8 cellular contexts compared by ENCODE assay signal in genomic region chr10:132518572-132519381, GRCh38. TPM values are rescaled to one million over a fixed set of nuclear protein-coding genes. Genes with fewer than 3 reads are reported as not detected.
A peak's percentile ranks its signal among the peaks of the same experiment; 100 is the strongest.
DNase-seq lines count a peak whose midpoint lies in the region; ATAC-seq and TF ChIP-seq lines count a peak whose summit lies in the region.

No MANE protein-coding gene starts in this region.

- no peak for ATAC-seq in GM21423 (IDR thresholded peaks at IDR 0.05; ENCODE audit: unreplicated experiment)
- no peak for ATAC-seq in naive thymus-derived CD4-positive, alpha-beta T cell

- no peak overlapping the region for H3K4me3 ChIP-seq in naive thymus-derived CD4-positive, alpha-beta T cell (ENCODE audit: low read length)

- no peaks in the 10 kb centered on the region for H3K4me1 ChIP-seq in naive thymus-derived CD4-positive, alpha-beta T cell (ENCODE audit: control insufficient read depth in 2 of 2, insufficient read depth in 2 of 2, low read length in 2 of 2)

- peak overlapping the region; percentile 83 for H3K4me3 Mint-ChIP-seq in endothelial cell (ENCODE audit: unreplicated experiment)
- H3K4me3 Mint-ChIP-seq in nephron progenitor cell, result peak overlapping the region; percentile 76
- no peak overlapping the region for H3K4me3 Mint-ChIP-seq in naive thymus-derived CD4-positive, alpha-beta T cell

- intact Hi-C loops in naive thymus-derived CD4-positive, alpha-beta T cell (cut with micrococcal nuclease), result no loop called here

- H3K27me3 Mint-ChIP-seq in endothelial cell (ENCODE audit: unreplicated experiment) (peaks cover 6% of the 10 kb centered on the region), nephron progenitor cell (ENCODE audit: low read depth, poor library complexity) (peaks cover 28% of the 10 kb centered on the region)
- H3K27me3 Mint-ChIP-seq in naive thymus-derived CD4-positive, alpha-beta T cell, result peaks cover 0 to 11% (median 0%) of the 10 kb centered on the region in 5 donors

- H3K36me3 ChIP-seq in naive thymus-derived CD4-positive, alpha-beta T cell (ENCODE audit: control insufficient read depth in 2 of 3, insufficient read depth in 3 of 3, low read length in 3 of 3), result no peaks in the 10 kb centered on the region

- POLR2A ChIA-PET in naive thymus-derived CD4-positive, alpha-beta T cell (lab: Charles Lee), result no interaction called here

- H3K36me3 Mint-ChIP-seq in endothelial cell (ENCODE audit: low read depth, unreplicated experiment), result peaks cover 3% of the 10 kb centered on the region
- H3K36me3 Mint-ChIP-seq in nephron progenitor cell (ENCODE audit: low read depth), result no peaks in the 10 kb centered on the region
- no peaks in the 10 kb centered on the region for H3K36me3 Mint-ChIP-seq in naive thymus-derived CD4-positive, alpha-beta T cell

- H3K9me3 Mint-ChIP-seq in endothelial cell (ENCODE audit: unreplicated experiment) (no peaks in the 10 kb centered on the region), nephron progenitor cell (no peaks in the 10 kb centered on the region)
- H3K9me3 Mint-ChIP-seq in naive thymus-derived CD4-positive, alpha-beta T cell, result no peaks in the 10 kb centered on the region

- TF ChIP-seq CTCF in endothelial cell (IDR thresholded peaks at IDR 0.05; ENCODE audit: unreplicated experiment) (no peak), nephron progenitor cell (IDR thresholded peaks at IDR 0.05) (no peak)

- DNase-seq in DMS53 treated with DMSO at 0.1 percent for 48 hours (lab: John Stamatoyannopoulos, UW; ENCODE audit: unreplicated experiment) (peak; percentile 69), NCI-H146 treated with DMSO at 0.1 percent for 48 hours (lab: John Stamatoyannopoulos, UW; ENCODE audit: unreplicated experiment) (peak; percentile 6), endothelial cell (ENCODE audit: low spot score) (peak; percentile 36), nephron progenitor cell (peak; percentile 60), NOMO-1 (lab: John Stamatoyannopoulos, UW; ENCODE audit: unreplicated experiment in 2 of 2) (no peak)
- no peak for DNase-seq in stimulated activated CD4-positive, alpha-beta T cell treated with anti-CD3 and anti-CD28 coated beads, Interleukin-2, amount 100 ng/mL, for 48 hours
- no peak for DNase-seq in naive thymus-derived CD4-positive, alpha-beta T cell

- no peaks in the 10 kb centered on the region for H3K27me3 ChIP-seq in naive thymus-derived CD4-positive, alpha-beta T cell (ENCODE audit: control insufficient read depth in 2 of 2, insufficient read depth in 2 of 2, low read length in 2 of 2)

- peak overlapping the region; percentile 76 for H3K27ac Mint-ChIP-seq in endothelial cell (ENCODE audit: unreplicated experiment)
- H3K27ac Mint-ChIP-seq in nephron progenitor cell, result no peak overlapping the region
- no peak overlapping the region for H3K27ac Mint-ChIP-seq in naive thymus-derived CD4-positive, alpha-beta T cell

- no peak overlapping the region for H3K27ac ChIP-seq in naive thymus-derived CD4-positive, alpha-beta T cell (ENCODE audit: low read depth, low read length)

- CTCF ChIA-PET in naive thymus-derived CD4-positive, alpha-beta T cell (lab: Charles Lee), result no interaction called here

- H3K9me3 ChIP-seq in naive thymus-derived CD4-positive, alpha-beta T cell (ENCODE audit: control insufficient read depth in 2 of 3, low read length in 3 of 3), result no peaks in the 10 kb centered on the region

- peaks cover 17% of the 10 kb centered on the region for H3K4me1 Mint-ChIP-seq in endothelial cell (ENCODE audit: unreplicated experiment)
- peaks cover 49% of the 10 kb centered on the region for H3K4me1 Mint-ChIP-seq in nephron progenitor cell
- peaks cover 0 to 3% (median 0%) of the 10 kb centered on the region in 7 donors for H3K4me1 Mint-ChIP-seq in naive thymus-derived CD4-positive, alpha-beta T cell

RNA-seq across cellular contexts. Expression of gene INPP5A, which starts 18.8 kb away (rescaled TPM):
- 45.2 TPM for total RNA-seq in endothelial cell (ENCODE audit: unreplicated experiment)
- 10 to 100 TPM; 15.5 to 30.7 (median 28.7) TPM for total RNA-seq in naive thymus-derived CD4-positive, alpha-beta T cell
- 1 to 10 TPM in 1 of 2 donors, under 1 TPM in 1; 0.97 to 2.0 TPM for polyA plus RNA-seq in naive thymus-derived CD4-positive, alpha-beta T cell

Comparison
In these comparisons a context has a peak if more than half of its experiments do, and no peak if none do; other contexts are left out.
1. DNase-seq: peak in DMS53 treated with DMSO at 0.1 percent for 48 hours (single experiment), NCI-H146 treated with DMSO at 0.1 percent for 48 hours (single experiment), endothelial cell (single experiment) and nephron progenitor cell (single experiment); none in NOMO-1 (0 of 2), stimulated activated CD4-positive, alpha-beta T cell treated with anti-CD3 and anti-CD28 coated beads, Interleukin-2, amount 100 ng/mL, for 48 hours (0 of 2) and naive thymus-derived CD4-positive, alpha-beta T cell (0 of 9).
2. H3K4me3 Mint-ChIP-seq: peak in endothelial cell (single experiment) and nephron progenitor cell (single experiment); none in naive thymus-derived CD4-positive, alpha-beta T cell (0 of 10).